ENCODE assay signal across 1 cellular context in the genomic region with DNA sequence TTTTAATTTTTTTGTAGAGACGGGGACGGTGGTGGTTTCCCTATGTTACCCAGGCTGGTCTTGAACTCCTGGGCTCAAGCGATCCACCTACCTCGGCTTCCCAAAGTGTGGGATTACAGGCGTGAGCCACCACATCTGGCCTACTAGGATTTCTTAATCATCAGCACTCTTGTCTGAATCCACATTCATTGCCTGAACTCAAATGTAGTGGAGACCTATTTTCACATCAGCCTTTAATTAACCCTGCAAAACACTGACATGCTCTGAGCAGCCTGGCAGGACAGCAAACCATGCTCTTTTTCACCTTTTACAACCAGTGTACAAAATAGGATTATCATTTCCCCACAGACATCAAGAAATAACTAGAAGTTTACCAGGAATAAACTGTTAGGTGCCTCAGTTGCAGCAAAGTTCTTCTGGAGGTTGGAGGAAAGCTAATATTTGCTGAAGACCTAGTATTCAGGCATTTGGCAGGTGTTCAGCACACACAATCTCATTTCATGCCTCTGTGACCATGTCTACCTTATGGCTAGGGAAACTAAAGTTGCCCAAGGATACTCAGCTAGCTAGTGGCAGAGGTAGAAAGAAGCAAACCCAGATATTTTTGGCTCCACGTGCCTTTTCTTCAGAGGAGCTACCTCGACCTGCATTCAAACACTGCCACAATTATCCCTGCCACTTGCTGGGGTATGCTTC.
TF ChIP-seq lines count a peak whose summit lies in the region.

No MANE protein-coding gene starts in this region.

TF ChIP-seq in HEK293, 187 proteins besides CTCF, POLR2A, EP300 and RAD21 (continued from another document):
- TF ChIP-seq, protein P1, sequence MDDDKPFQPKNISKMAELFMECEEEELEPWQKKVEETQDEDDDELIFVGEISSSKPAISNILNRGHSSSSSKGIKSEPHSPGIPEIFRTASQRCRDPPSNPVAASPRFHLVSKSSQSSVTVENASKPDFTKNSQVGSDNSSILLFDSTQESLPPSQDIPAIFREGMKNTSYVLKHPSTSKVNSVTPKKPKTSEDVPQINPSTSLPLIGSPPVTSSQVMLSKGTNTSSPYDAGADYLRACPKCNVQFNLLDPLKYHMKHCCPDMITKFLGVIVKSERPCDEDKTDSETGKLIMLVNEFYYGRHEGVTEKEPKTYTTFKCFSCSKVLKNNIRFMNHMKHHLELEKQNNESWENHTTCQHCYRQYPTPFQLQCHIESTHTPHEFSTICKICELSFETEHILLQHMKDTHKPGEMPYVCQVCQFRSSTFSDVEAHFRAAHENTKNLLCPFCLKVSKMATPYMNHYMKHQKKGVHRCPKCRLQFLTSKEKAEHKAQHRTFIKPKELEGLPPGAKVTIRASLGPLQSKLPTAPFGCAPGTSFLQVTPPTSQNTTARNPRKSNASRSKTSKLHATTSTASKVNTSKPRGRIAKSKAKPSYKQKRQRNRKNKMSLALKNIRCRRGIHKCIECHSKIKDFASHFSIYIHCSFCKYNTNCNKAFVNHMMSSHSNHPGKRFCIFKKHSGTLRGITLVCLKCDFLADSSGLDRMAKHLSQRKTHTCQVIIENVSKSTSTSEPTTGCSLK (tag by site-specific recombination; IDR thresholded peaks at IDR 0.05): no peak
- TF ChIP-seq ZNF558 (tag by site-specific recombination; IDR thresholded peaks at IDR 0.05) (no peak), ZNF48 (tag by site-specific recombination; IDR thresholded peaks at IDR 0.05) (no peak), ZNF561 (tag by site-specific recombination; IDR thresholded peaks at IDR 0.05; ENCODE audit: borderline replicate concordance) (no peak), BCL11B (tag by site-specific recombination; IDR thresholded peaks at IDR 0.05; ENCODE audit: low read depth) (no peak), ZNF426 (tag by site-specific recombination; IDR thresholded peaks at IDR 0.05) (no peak), HOXC10 (CRISPR knock-in tag; IDR thresholded peaks at IDR 0.05) (no peak), ZNF747 (tag by site-specific recombination; IDR thresholded peaks at IDR 0.05) (no peak), MYNN (tag by site-specific recombination; IDR thresholded peaks at IDR 0.05; ENCODE audit: borderline replicate concordance) (no peak)
